8 cellular contexts compared by ENCODE assay signal in genomic region chr20:64062276-64062595, GRCh38. TPM values are rescaled to one million over a fixed set of nuclear protein-coding genes. Genes with fewer than 3 reads are reported as not detected.
DNase-seq lines count a peak whose midpoint lies in the region; ATAC-seq and TF ChIP-seq lines count a peak whose summit lies in the region.

No MANE protein-coding gene starts in this region.

- DNase-seq in T-cell (no peak), fibroblast of mammary gland (ENCODE audit: low read depth) (no peak), progenitor cell of endocrine pancreas (ENCODE audit: low spot score, unreplicated experiment) (no peak)
- no peak for DNase-seq in stimulated activated CD4-positive, alpha-beta T cell treated with anti-CD3 and anti-CD28 coated beads, Interleukin-4, amount 100 ng/mL, for 1 hour

- H3K4me1 ChIP-seq in ES-I3 (ENCODE audit: insufficient read depth, low read length): peaks cover 29% of the 10 kb centered on the region

- CTCF ChIA-PET in T-cell (lab: Charles Lee): interaction anchor here in 1 of 2 donors (0.9 kb wide), 1 partner anchor 81 kb away, joined by 5 read pairs; the partner anchor contains the start of gene PRPF6

- H3K9ac ChIP-seq in ES-I3 (ENCODE audit: low read depth, low read length): peak overlapping the region; percentile 80; the same call in 1 of the 2 replicates

- H3K27me3 Mint-ChIP-seq in T-cell: no peaks in the 10 kb centered on the region
- H3K27me3 Mint-ChIP-seq in progenitor cell of endocrine pancreas: no peaks in the 10 kb centered on the region

- H3K36me3 Mint-ChIP-seq in T-cell (no peaks in the 10 kb centered on the region), progenitor cell of endocrine pancreas (ENCODE audit: insufficient read depth) (no peaks in the 10 kb centered on the region)

- TF ChIP-seq CTCF in fibroblast of mammary gland (conservative IDR thresholded peaks at IDR 0.05; ENCODE audit: control insufficient read depth, insufficient read depth, low read depth, low read length) (no peak), progenitor cell of endocrine pancreas (IDR thresholded peaks at IDR 0.05; ENCODE audit: unreplicated experiment) (no peak)

- no peak overlapping the region for H3K27ac Mint-ChIP-seq in T-cell
- peak overlapping the region; percentile 84 for H3K27ac Mint-ChIP-seq in progenitor cell of endocrine pancreas

- no peaks in the 10 kb centered on the region for H3K36me3 ChIP-seq in ES-I3 (ENCODE audit: insufficient read depth, low read length)

- H3K4me1 Mint-ChIP-seq in T-cell (peaks cover 45 to 47% (median 46%) of the 10 kb centered on the region in 3 donors), progenitor cell of endocrine pancreas (ENCODE audit: low read depth) (peaks cover 20% of the 10 kb centered on the region)

- H3K4me3 ChIP-seq in fibroblast of mammary gland (ENCODE audit: control insufficient read depth, low read depth, low read length): peak overlapping the region; percentile 75

- no peaks in the 10 kb centered on the region for H3K9me3 Mint-ChIP-seq in T-cell
- no peaks in the 10 kb centered on the region for H3K9me3 Mint-ChIP-seq in progenitor cell of endocrine pancreas (ENCODE audit: low read depth)

- H3K4me3 Mint-ChIP-seq in T-cell: peak overlapping the region in 2 of 3 donors; percentile 24 to 82
- H3K4me3 Mint-ChIP-seq in progenitor cell of endocrine pancreas (ENCODE audit: low read depth): peak overlapping the region; percentile 86

- ATAC-seq in T-cell (replicated peaks in 1 of 4) (no peak), HG03175 (IDR thresholded peaks at IDR 0.05; ENCODE audit: unreplicated experiment) (no peak), HG03520 (IDR thresholded peaks at IDR 0.05; ENCODE audit: unreplicated experiment) (no peak), GM19035 (IDR thresholded peaks at IDR 0.05; ENCODE audit: unreplicated experiment) (no peak)

- H3K9me3 ChIP-seq in ES-I3 (ENCODE audit: control insufficient read depth, insufficient read depth, low read length): no peaks in the 10 kb centered on the region

- POLR2A ChIA-PET in T-cell (lab: Charles Lee): no interaction called here

RNA-seq across cellular contexts. Expression of gene TCEA2, which starts 0.8 kb away (rescaled TPM):
- total RNA-seq in T-cell: 10 to 100 TPM; 25.8 to 49.7 (median 40.1) TPM
- 86.7 and 92.7 TPM in 2 replicates for total RNA-seq in progenitor cell of endocrine pancreas

RNA-seq across cellular contexts. Expression of gene SOX18, which starts 12.8 kb away (rescaled TPM):
- total RNA-seq in T-cell: under 1 TPM in 3 of 5 donors, not detected in 2; 0.35 to 0.56 (median 0.44) TPM
- not detected in 2 replicates for total RNA-seq in progenitor cell of endocrine pancreas

RNA-seq across cellular contexts. Expression of gene RGS19, which starts 17.1 kb away (rescaled TPM):
- total RNA-seq in T-cell: 10 to 100 TPM; 39.2 to 61.7 (median 57.3) TPM
- 6.5 and 7.6 TPM in 2 replicates for total RNA-seq in progenitor cell of endocrine pancreas

RNA-seq across cellular contexts. Expression of gene OPRL1, which starts 17.6 kb away (rescaled TPM):
- total RNA-seq in T-cell (1 to 10 TPM; 1.1 to 1.9 (median 1.5) TPM), progenitor cell of endocrine pancreas (1.5 TPM in 2 replicates)

RNA-seq across cellular contexts. Expression of gene LKAAEAR1, which starts 22.0 kb away (rescaled TPM):
- total RNA-seq in T-cell: under 1 TPM in 3 of 5 donors, not detected in 2; 0.30 to 0.86 (median 0.35) TPM
- total RNA-seq in progenitor cell of endocrine pancreas: not detected in 2 replicates
